8 cellular contexts compared by ENCODE assay signal in genomic region chr6:154448448-154449096, GRCh38.
DNase-seq lines count a peak whose midpoint lies in the region; ATAC-seq and TF ChIP-seq lines count a peak whose summit lies in the region.

No MANE protein-coding gene starts in this region.

- no peak for ATAC-seq in GM19397 (IDR thresholded peaks at IDR 0.05; ENCODE audit: unreplicated experiment)

- peak overlapping the region; percentile 95 to 96 (median 96) for H3K27ac Mint-ChIP-seq in nephron

- no peak overlapping the region for H3K9ac ChIP-seq in BLaER1 treated with 17β-estradiol and CSF1 and Interleukin-3, amounts not matched to agents 10 nM and 100 nM

- TF ChIP-seq POLR2A in tibial nerve (IDR thresholded peaks at IDR 0.05) = no peak

- H3K4me1 Mint-ChIP-seq in nephron = peaks cover 73% of the 10 kb centered on the region

- no peaks in the 10 kb centered on the region for H3K27me3 Mint-ChIP-seq in nephron (ENCODE audit: low read depth)

- H3K36me3 Mint-ChIP-seq in nephron (ENCODE audit: low read depth) = peaks cover 44% of the 10 kb centered on the region

- H3K4me3 Mint-ChIP-seq in nephron = peak overlapping the region in 2 of 3 experiments; percentile 47 to 52

- peak overlapping the region in 6 of 11 experiments; percentile 5 to 63 (median 46); a peak in 11 of 22 replicates for H3K4me2 ChIP-seq in BLaER1 treated with 17β-estradiol and CSF1 and Interleukin-3, amounts not matched to agents 10 nM and 100 nM

- H3K4me3 ChIP-seq in BLaER1 treated with 17β-estradiol and CSF1 and Interleukin-3, amounts not matched to agents 10 nM and 100 nM = no peak overlapping the region
- no peak overlapping the region for H3K4me3 ChIP-seq in epithelial cell of proximal tubule (ENCODE audit: low read depth, low read length)
- no peak overlapping the region for H3K4me3 ChIP-seq in tibial nerve

- no peak overlapping the region for H3K27ac ChIP-seq in BLaER1 treated with 17β-estradiol and CSF1 and Interleukin-3, amounts not matched to agents 10 nM and 100 nM
- H3K27ac ChIP-seq in tibial nerve = peak overlapping the region in 1 of 4 donors; percentile 60

- peaks cover 0 to 19% (median 14%) of the 10 kb centered on the region in 10 experiments; a peak in 15 of 20 replicates for H3K4me1 ChIP-seq in BLaER1 treated with 17β-estradiol and CSF1 and Interleukin-3, amounts not matched to agents 10 nM and 100 nM
- H3K4me1 ChIP-seq in tibial nerve = peaks cover 0 to 19% (median 8%) of the 10 kb centered on the region in 4 donors

- DNase-seq in NCI-H2029 treated with DMSO at 0.1 percent for 48 hours (lab: John Stamatoyannopoulos, UW) (peak; percentile 51), epithelial cell of proximal tubule (ENCODE audit: low read depth) (no peak), tibial nerve (ENCODE audit: low spot score in 2 of 2) (no peak), GM13977 (ENCODE audit: low spot score) (no peak)
- DNase-seq in activated CD4-positive, alpha-beta T cell treated with anti-CD3 and anti-CD28 coated beads, Interleukin-2, amount 50 U/mL, for 1 hour = no peak

- peaks cover 0 to 6% (median 0%) of the 10 kb centered on the region in 11 experiments; a peak in 1 of 22 replicates for H4K20me1 ChIP-seq in BLaER1 treated with 17β-estradiol and CSF1 and Interleukin-3, amounts not matched to agents 10 nM and 100 nM

- peaks cover 0 to 4% (median 0%) of the 10 kb centered on the region in 11 experiments; a peak in 3 of 22 replicates for H3K9me3 ChIP-seq in BLaER1 treated with 17β-estradiol and CSF1 and Interleukin-3, amounts not matched to agents 10 nM and 100 nM (replicated peaks in 1 of 11)
- no peaks in the 10 kb centered on the region for H3K9me3 ChIP-seq in tibial nerve

- no peaks in the 10 kb centered on the region for H3K27me3 ChIP-seq in BLaER1 treated with 17β-estradiol and CSF1 and Interleukin-3, amounts not matched to agents 10 nM and 100 nM
- no peaks in the 10 kb centered on the region for H3K27me3 ChIP-seq in tibial nerve

- no peak for TF ChIP-seq EP300 in tibial nerve (IDR thresholded peaks at IDR 0.05)

- H3K9me3 Mint-ChIP-seq in nephron = no peaks in the 10 kb centered on the region

- 17 to 25% methylated on average over 11 of the region's 11 CpGs for WGBS in tibial nerve, 2 donors

- peaks cover 0 to 18% (median 4%) of the 10 kb centered on the region in 11 experiments; a peak in 9 of 22 replicates for H3K36me3 ChIP-seq in BLaER1 treated with 17β-estradiol and CSF1 and Interleukin-3, amounts not matched to agents 10 nM and 100 nM
- H3K36me3 ChIP-seq in tibial nerve = no peaks in the 10 kb centered on the region

- peak; percentile 31 for TF ChIP-seq CTCF in epithelial cell of proximal tubule (conservative IDR thresholded peaks at IDR 0.05; ENCODE audit: low read depth, low read length)
- TF ChIP-seq CTCF in nephron (IDR thresholded peaks at IDR 0.05; ENCODE audit: unreplicated experiment in 3 of 3) = peak; percentile 21 to 44 (median 31)
- no peak for TF ChIP-seq CTCF in tibial nerve (IDR thresholded peaks at IDR 0.05)
- no peak for TF ChIP-seq CTCF in GM13977 (IDR thresholded peaks at IDR 0.05; ENCODE audit: extremely low read depth, insufficient read depth, missing control alignments)

- in situ Hi-C loops in GM13977 (cut with MboI; ENCODE audit: low pct_unique_long_range_greater_than_20kb, low sequenced_read_pairs, unreplicated experiment) = no loop called here

Comparison
In these comparisons a context has a peak if more than half of its experiments do, and no peak if none do; other contexts are left out.
1. CTCF ChIP-seq: peak in epithelial cell of proximal tubule (single experiment) and nephron (3 of 3); none in tibial nerve (0 of 5) and GM13977 (single experiment).